Comparison of ENCODE assay signal across 8 cellular contexts in the genomic region with DNA sequence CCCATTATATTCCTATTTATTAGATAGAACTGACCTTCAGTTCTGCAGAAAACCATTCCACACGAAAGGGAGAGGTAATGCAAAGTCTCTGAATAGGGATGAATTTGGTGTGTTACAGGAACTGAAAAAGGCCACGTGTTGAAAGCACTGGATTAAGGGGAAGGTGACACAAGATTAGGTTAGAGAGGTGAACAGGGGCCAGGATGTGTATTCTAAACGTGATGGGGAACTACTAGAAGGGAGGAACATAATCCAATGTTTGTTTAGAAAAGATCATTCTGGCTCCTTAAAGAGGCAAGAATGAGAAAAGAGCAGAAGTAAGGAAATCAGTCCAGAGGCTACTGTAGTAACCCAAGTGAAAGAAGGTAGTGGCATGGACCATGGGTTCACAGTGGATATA. TPM values are rescaled to one million over a fixed set of nuclear protein-coding genes. Genes with fewer than 3 reads are reported as not detected.
DNase-seq lines count a peak whose midpoint lies in the region; ATAC-seq and TF ChIP-seq lines count a peak whose summit lies in the region.
"Had no signal": no experiment of that assay in that cellular context is flagged by ENCODE, and none has a peak within 500 bp of the region (broad histone marks: within the 10 kb centered on the region; RNA-seq: fewer than 3 reads in every experiment).

No MANE protein-coding gene starts in this region.

- H3K9me3 ChIP-seq in ascending aorta, result no peaks in the 10 kb centered on the region

- H3K27me3 ChIP-seq in ascending aorta, result no peaks in the 10 kb centered on the region

- peak overlapping the region; percentile 93 to 96 (median 95) for H3K4me3 Mint-ChIP-seq in nephron

- peaks cover 8% of the 10 kb centered on the region for H3K36me3 Mint-ChIP-seq in nephron (ENCODE audit: low read depth)

- H3K27ac ChIP-seq in ascending aorta, result peak overlapping the region; percentile 49 to 95

- intact Hi-C loops in ascending aorta (cut with DNase I), result loop anchor here (5.0 kb wide), 3 partner anchors 132 to 847 kb away; a partner anchor contains a TSS

- peak overlapping the region; percentile 93 to 97 (median 96) for H3K27ac Mint-ChIP-seq in nephron

- H3K4me1 ChIP-seq in ascending aorta, result peaks cover 0 to 22% of the 10 kb centered on the region in 2 donors

- H3K4me1 Mint-ChIP-seq in nephron, result peaks cover 42% of the 10 kb centered on the region

- TF ChIP-seq CTCF in ascending aorta (IDR thresholded peaks at IDR 0.05), result no peak
- no peak for TF ChIP-seq CTCF in nephron (IDR thresholded peaks at IDR 0.05; ENCODE audit: unreplicated experiment in 3 of 3)

- peaks cover 2% of the 10 kb centered on the region for H3K27me3 Mint-ChIP-seq in nephron (ENCODE audit: low read depth)

- H3K36me3 ChIP-seq in ascending aorta, result no peaks in the 10 kb centered on the region

- no peaks in the 10 kb centered on the region for H3K9me3 Mint-ChIP-seq in nephron

- peak; percentile 18 for DNase-seq in G401 (ENCODE audit: low spot score)
- no peak for DNase-seq in Jurkat, Clone E6-1 (ENCODE audit: low read depth, low spot score)
- DNase-seq in ascending aorta (ENCODE audit: low spot score in 2 of 2), result no peak
- no peak for DNase-seq in T1000 (lab: John Stamatoyannopoulos, UW)
- no peak for DNase-seq in NCI-H69 (lab: John Stamatoyannopoulos, UW)
- DNase-seq: activated CD4-positive, alpha-beta T cell treated with anti-CD3 and anti-CD28 coated beads for 4 hours had no signal

- in situ Hi-C loops in G401 (cut with HindIII; ENCODE audit: low sequenced_read_pairs), result no loop called here

- no peak for ATAC-seq in HG02885 (IDR thresholded peaks at IDR 0.05; ENCODE audit: poor library complexity, unreplicated experiment)

- peak overlapping the region; percentile 91 for H3K4me3 ChIP-seq in Jurkat, Clone E6-1 (ENCODE audit: low read length)
- peak overlapping the region; percentile 74 to 97 for H3K4me3 ChIP-seq in ascending aorta

RNA-seq across cellular contexts. Expression of a gene that starts 6.3 kb away (rescaled TPM):
- total RNA-seq in G401 (2014; rRNA removed; shearing (Covaris generic)), result 9.0 and 11.3 TPM in 2 replicates
- polyA plus RNA-seq in Jurkat, Clone E6-1 (2012; ENCODE audit: insufficient read depth, insufficient read length), result 13.7 TPM
- total RNA-seq in ascending aorta, result 8.7 TPM

RNA-seq across cellular contexts. Expression of a gene that starts 11.0 kb away (rescaled TPM):
- total RNA-seq in G401 (2014; rRNA removed; shearing (Covaris generic)), result not detected in 2 replicates
- polyA plus RNA-seq in Jurkat, Clone E6-1 (2012; ENCODE audit: insufficient read depth, insufficient read length), result not detected
- not detected for total RNA-seq in ascending aorta

RNA-seq across cellular contexts. Expression of a gene that starts 55.0 kb away (rescaled TPM):
- 2.2 and 2.7 TPM in 2 replicates for total RNA-seq in G401 (2014; rRNA removed; shearing (Covaris generic))
- not detected for polyA plus RNA-seq in Jurkat, Clone E6-1 (2012; ENCODE audit: insufficient read depth, insufficient read length)
- total RNA-seq in ascending aorta, result not detected
